Comparison of ENCODE assay signal across 16 cellular contexts in genomic region chr20:63284544-63284949, GRCh38. TPM values are rescaled to one million over a fixed set of nuclear protein-coding genes. Genes with fewer than 3 reads are reported as not detected.
DNase-seq lines count a peak whose midpoint lies in the region; ATAC-seq, FAIRE-seq and TF ChIP-seq lines count a peak whose summit lies in the region.
"Had no signal": no experiment of that assay in that cellular context is flagged by ENCODE, and none has a peak within 500 bp of the region (broad histone marks: within the 10 kb centered on the region; RNA-seq: fewer than 3 reads in every experiment).

No MANE protein-coding gene starts in this region.

- no peak for ATAC-seq in Right ventricle myocardium inferior
- no peak for ATAC-seq in RWPE2 (ENCODE audit: low read depth)
- no peak for ATAC-seq in GM12878
- ATAC-seq in stimulated activated naive B cell treated with anti-CD40 and anti-IgM and Interleukin-4, amounts not matched to agents 10 μg/mL and 1 μg/mL and 100 μg/mL, for 72 hours (replicated peaks) = peak; percentile 33 to 42
- no peak for ATAC-seq in HG02884 (IDR thresholded peaks at IDR 0.05; ENCODE audit: unreplicated experiment)
- ATAC-seq: SK-N-SH treated with all-trans-retinoic acid at 6 μM for 48 hours had no signal

- SMC1A ChIA-PET in GM12878 (lab: Charles Lee; ENCODE audit: uncharacterized antibody, unreplicated experiment) = no interaction called here

- H3K27me3 ChIP-seq in left ventricle myocardium inferior (ENCODE audit: low read depth) = no peaks in the 10 kb centered on the region
- H3K27me3 ChIP-seq in RWPE2 (ENCODE audit: insufficient read depth, poor library complexity, severe bottlenecking) = no peaks in the 10 kb centered on the region
- no peaks in the 10 kb centered on the region for H3K27me3 ChIP-seq in GM12878 (replicated peaks in 1 of 2; ENCODE audit: control insufficient read depth in 2 of 2, insufficient read depth in 2 of 2, low read length in 1 of 2)
- H3K27me3 ChIP-seq in MM.1S (replicated peaks; ENCODE audit: insufficient read depth, low read length) = no peaks in the 10 kb centered on the region

- FAIRE-seq in GM12878 (lab: Jason Lieb, UNC) (no peak), RCC 7860 (lab: Jason Lieb, UNC) (no peak)
- FAIRE-seq: keratinocyte had no signal

- H3K27ac ChIP-seq in left ventricle myocardium inferior (replicated peaks) (no peak overlapping the region), RWPE2 (ENCODE audit: poor library complexity, severe bottlenecking) (no peak overlapping the region), GM12878 (ENCODE audit: control insufficient read depth, insufficient read depth) (no peak overlapping the region), MM.1S (ENCODE audit: low read length) (no peak overlapping the region)

- intact Hi-C loops in Right ventricle myocardium inferior (cut with DNase I) = no loop called here
- intact Hi-C loops in left ventricle myocardium inferior (cut with micrococcal nuclease) = no loop called here
- intact Hi-C loops in GM12878 (cut with micrococcal nuclease; ENCODE audit: unreplicated experiment) = no loop called here

- POLR2A ChIA-PET in GM12878 (lab: Charles Lee) = no interaction called here

- H3K36me3 ChIP-seq in left ventricle myocardium inferior (peaks cover 68% of the 10 kb centered on the region), RWPE2 (ENCODE audit: low read depth) (peaks cover 81% of the 10 kb centered on the region), GM12878 (ENCODE audit: control insufficient read depth in 2 of 2, insufficient read depth in 2 of 2, low read length in 1 of 2) (peaks cover 6 to 19% of the 10 kb centered on the region in 2 experiments), MM.1S (replicated peaks; ENCODE audit: insufficient read depth, low read length) (no peaks in the 10 kb centered on the region)

- no peaks in the 10 kb centered on the region for H3K9me3 ChIP-seq in left ventricle myocardium inferior (replicated peaks)
- H3K9me3 ChIP-seq in RWPE2 (ENCODE audit: severe bottlenecking) = no peaks in the 10 kb centered on the region
- no peaks in the 10 kb centered on the region for H3K9me3 ChIP-seq in GM12878 (replicated peaks; ENCODE audit: control insufficient read depth, insufficient read depth, low read length)
- no peaks in the 10 kb centered on the region for H3K9me3 ChIP-seq in MM.1S (replicated peaks; ENCODE audit: insufficient read depth, low read length)

- peaks cover 26 to 39% of the 10 kb centered on the region in 2 donors for H3K36me3 Mint-ChIP-seq in stimulated activated naive B cell treated with anti-CD40 and anti-IgM and Interleukin-4, amounts not matched to agents 10 μg/mL and 1 μg/mL and 100 μg/mL, for 72 hours

- RAD21 ChIA-PET in GM12878 (lab: Charles Lee; ENCODE audit: unreplicated experiment) = no interaction called here

- H3K4me1 ChIP-seq in left ventricle myocardium inferior (peaks cover 6% of the 10 kb centered on the region), RWPE2 (ENCODE audit: insufficient read depth, poor library complexity, severe bottlenecking) (no peaks in the 10 kb centered on the region), GM12878 (ENCODE audit: control insufficient read depth, insufficient read depth, low read length) (no peaks in the 10 kb centered on the region), MM.1S (ENCODE audit: low read length) (no peaks in the 10 kb centered on the region)

- H4K20me1 ChIP-seq in GM12878 (ENCODE audit: control insufficient read depth, insufficient read depth) = no peaks in the 10 kb centered on the region
- no peaks in the 10 kb centered on the region for H4K20me1 ChIP-seq in MM.1S (ENCODE audit: insufficient read depth, low read length)

- peak; percentile 65 for DNase-seq in Right ventricle myocardium inferior (ENCODE audit: missing footprints)
- DNase-seq in left ventricle myocardium inferior = no peak
- DNase-seq in RWPE2 (ENCODE audit: low spot score) = peak; percentile 84
- DNase-seq in GM12878 (ENCODE audit: low read depth, low spot score) = no peak
- DNase-seq in stimulated activated naive B cell treated with anti-CD40 and anti-IgM and Interleukin-4, amounts not matched to agents 10 μg/mL and 1 μg/mL and 100 μg/mL, for 72 hours = no peak
- DNase-seq in RCC 7860 (ENCODE audit: low spot score) = no peak
- no peak for DNase-seq in MM.1S
- DNase-seq: activated CD4-positive, CD25-positive, alpha-beta regulatory T cell treated with anti-CD3 and anti-CD28 coated beads, Interleukin-2, amount 50 U/mL, for 72 hours; central memory CD4-positive, alpha-beta T cell; glutamatergic neuron; trophoblast cell had no signal

- H3K27ac Mint-ChIP-seq in stimulated activated naive B cell treated with anti-CD40 and anti-IgM and Interleukin-4, amounts not matched to agents 10 μg/mL and 1 μg/mL and 100 μg/mL, for 72 hours = no peak overlapping the region

- H3K4me2 ChIP-seq in GM12878 (ENCODE audit: control insufficient read depth, insufficient read depth) (no peak overlapping the region), MM.1S (ENCODE audit: low read depth, low read length) (no peak overlapping the region)

- no peak overlapping the region for H3K9ac ChIP-seq in GM12878 (ENCODE audit: control insufficient read depth, insufficient read depth, low read length)
- no peak overlapping the region for H3K9ac ChIP-seq in MM.1S (ENCODE audit: low read length)

- CTCF ChIA-PET in GM12878 (lab: Yijun Ruan, JAX) = no interaction called here

- H3K4me3 ChIP-seq in left ventricle myocardium inferior (no peak overlapping the region), RWPE2 (ENCODE audit: severe bottlenecking) (no peak overlapping the region), GM12878 (no peak overlapping the region), MM.1S (ENCODE audit: low read length) (no peak overlapping the region)

- no TSS peak for BruUV-seq in GM12878 (replicated peaks; lab: Mats Ljungman, UMichigan)

- peak overlapping the region; percentile 39 to 74 for H3K4me3 Mint-ChIP-seq in stimulated activated naive B cell treated with anti-CD40 and anti-IgM and Interleukin-4, amounts not matched to agents 10 μg/mL and 1 μg/mL and 100 μg/mL, for 72 hours

- no peaks in the 10 kb centered on the region for H3K9me3 Mint-ChIP-seq in stimulated activated naive B cell treated with anti-CD40 and anti-IgM and Interleukin-4, amounts not matched to agents 10 μg/mL and 1 μg/mL and 100 μg/mL, for 72 hours

- TF ChIP-seq CTCF in left ventricle myocardium inferior (IDR thresholded peaks at IDR 0.05; ENCODE audit: borderline replicate concordance) = no peak
- no peak for TF ChIP-seq CTCF in RWPE2 (IDR thresholded peaks at IDR 0.05; ENCODE audit: poor library complexity, severe bottlenecking)
- no peak for TF ChIP-seq CTCF in GM12878 (IDR thresholded peaks at IDR 0.05 in 2 of 3, conservative IDR thresholded peaks at IDR 0.05 in 1 of 3; ENCODE audit: control insufficient read depth in 2 of 3, extremely low read depth in 1 of 3, insufficient read depth in 1 of 3, low read depth in 3 of 3, low read length in 3 of 3)
- no peak for TF ChIP-seq CTCF in MM.1S (IDR thresholded peaks at IDR 0.05; ENCODE audit: low read length)

- peaks cover 0 to 7% of the 10 kb centered on the region in 2 donors for H3K4me1 Mint-ChIP-seq in stimulated activated naive B cell treated with anti-CD40 and anti-IgM and Interleukin-4, amounts not matched to agents 10 μg/mL and 1 μg/mL and 100 μg/mL, for 72 hours

- H2AFZ ChIP-seq in GM12878 (ENCODE audit: control insufficient read depth, low read depth, low read length) (no peak overlapping the region), MM.1S (ENCODE audit: low read length) (no peak overlapping the region)

- H3F3A ChIP-seq in MM.1S (ENCODE audit: insufficient read depth, low read length) = no peaks in the 10 kb centered on the region

- no peak for TF ChIP-seq RAD21 in GM12878 (IDR thresholded peaks at IDR 0.05; ENCODE audit: insufficient read depth, low read depth, low read length)

- H3K27me3 Mint-ChIP-seq in stimulated activated naive B cell treated with anti-CD40 and anti-IgM and Interleukin-4, amounts not matched to agents 10 μg/mL and 1 μg/mL and 100 μg/mL, for 72 hours = no peaks in the 10 kb centered on the region

- WGBS in GM12878 (ENCODE audit: insufficient coverage, insufficient replicate concordance, low lambda C conversion rate, missing lambda C conversion rate) = 78% methylated on average over 20 of the region's 25 CpGs

- H3K9me2 ChIP-seq in MM.1S (replicated peaks; ENCODE audit: insufficient read depth, low read length) = no peaks in the 10 kb centered on the region

- peak; percentile 44 for TF ChIP-seq POLR2A in GM12878 (IDR thresholded peaks at IDR 0.05; ENCODE audit: low read depth, low read length)

- in situ Hi-C loops in GM12878 (cut with MboI) = no loop called here

- no peak for TF ChIP-seq EP300 in GM12878 (IDR thresholded peaks at IDR 0.05; ENCODE audit: borderline replicate concordance in 1 of 2, control insufficient read depth in 1 of 2, low read depth in 2 of 2, low read length in 2 of 2)

- no peaks in the 10 kb centered on the region for H3K79me2 ChIP-seq in GM12878 (ENCODE audit: control insufficient read depth, insufficient read depth, low read length)
- H3K79me2 ChIP-seq in MM.1S (ENCODE audit: low read length) = no peaks in the 10 kb centered on the region

RNA-seq across cellular contexts. Expression of gene COL20A1, which starts 8.4 kb away (rescaled TPM):
- total RNA-seq in Right ventricle myocardium inferior = not detected
- not detected for total RNA-seq in left ventricle myocardium inferior
- not detected in 2 replicates for total RNA-seq in GM12878 (2013; cell fraction: nucleolus; rRNA removed)
- not detected in 2 replicates for total RNA-seq in GM12878 (2014; rRNA removed)
- not detected in 2 replicates for total RNA-seq in GM12878 (2014; rRNA removed; fragmentation: Illumina TruSeq; extraction: Trizol)
- not detected in 2 replicates for total RNA-seq in GM12878 (2021)
- not detected for polyA plus RNA-seq in GM12878 (2011; ENCODE audit: low read depth)
- polyA plus RNA-seq in GM12878 (2011; rRNA removed) = not detected in 2 replicates
- polyA plus RNA-seq in GM12878 (2011; cell fraction: cytosol; rRNA removed) = not detected in 2 replicates
- polyA plus RNA-seq in GM12878 (2011; cell fraction: nucleus; rRNA removed) = 0.10 and 0.18 TPM in 2 replicates
- polyA plus RNA-seq in GM12878 (2012) = not detected in 2 replicates
- not detected in 2 replicates for polyA plus RNA-seq in GM12878 (2014; fragmentation: Illumina TruSeq; extraction: Trizol)
- polyA plus RNA-seq in GM12878 (2014; fragmentation: Nextera tagmentation; extraction: Ambion mirVana) = not detected
- not detected in 2 replicates for polyA plus RNA-seq in GM12878 (2014; rRNA removed)
- polyA plus RNA-seq in GM12878 (2016; fragmentation: Nextera tagmentation; extraction: Ambion mirVana) = not detected
- polyA minus RNA-seq in GM12878 (2011; rRNA and poly(A)+ RNA removed) = not detected in 2 replicates
- not detected in 2 replicates for polyA minus RNA-seq in GM12878 (2011; cell fraction: cytosol; rRNA and poly(A)+ RNA removed)
- polyA minus RNA-seq in GM12878 (2011; cell fraction: nucleus; rRNA and poly(A)+ RNA removed) = not detected in 2 replicates
- total RNA-seq: epithelial cell of proximal tubule, mononuclear cell had no signal
- polyA plus RNA-seq: keratinocyte had no signal

RNA-seq across cellular contexts. Expression of gene ARFGAP1, which starts 11.9 kb away (rescaled TPM):
- total RNA-seq in Right ventricle myocardium inferior (28.8 TPM), left ventricle myocardium inferior (33.4 TPM), GM12878 (2014; rRNA removed) (32.1 and 40.5 TPM in 2 replicates), GM12878 (2014; rRNA removed; fragmentation: Illumina TruSeq; extraction: Trizol) (15.6 and 16.9 TPM in 2 replicates), GM12878 (2021) (67.4 and 79.9 TPM in 2 replicates)
- total RNA-seq in GM12878 (2013; cell fraction: nucleolus; rRNA removed) = 164 and 192 TPM in 2 replicates
- 31.0 TPM for polyA plus RNA-seq in GM12878 (2011; ENCODE audit: low read depth)
- polyA plus RNA-seq in GM12878 (2011; rRNA removed) (19.2 and 26.1 TPM in 2 replicates), GM12878 (2014; fragmentation: Illumina TruSeq; extraction: Trizol) (6.8 and 15.9 TPM in 2 replicates), GM12878 (2014; fragmentation: Nextera tagmentation; extraction: Ambion mirVana) (1 to 10 TPM in 1 of 2 experiments, under 1 TPM in 1; 0.45 to 1.5 TPM), GM12878 (2014; rRNA removed) (56.4 and 58.9 TPM in 2 replicates), GM12878 (2016; fragmentation: Nextera tagmentation; extraction: Ambion mirVana) (10 to 100 TPM; 35.6 to 36.6 TPM)
- 37.0 and 50.6 TPM in 2 replicates for polyA plus RNA-seq in GM12878 (2011; cell fraction: cytosol; rRNA removed)
- 540 and 583 TPM in 2 replicates for polyA plus RNA-seq in GM12878 (2011; cell fraction: nucleus; rRNA removed)
- polyA plus RNA-seq in GM12878 (2012) = 72.1 and 81.0 TPM in 2 replicates
- 26.0 and 32.3 TPM in 2 replicates for polyA minus RNA-seq in GM12878 (2011; rRNA and poly(A)+ RNA removed)
- 13.7 and 14.7 TPM in 2 replicates for polyA minus RNA-seq in GM12878 (2011; cell fraction: cytosol; rRNA and poly(A)+ RNA removed)
- 64.4 and 75.1 TPM in 2 replicates for polyA minus RNA-seq in GM12878 (2011; cell fraction: nucleus; rRNA and poly(A)+ RNA removed)

RNA-seq across cellular contexts. Expression of gene NKAIN4, which starts 30.3 kb away (rescaled TPM):
- total RNA-seq in Right ventricle myocardium inferior (not detected), left ventricle myocardium inferior (not detected), GM12878 (2014; rRNA removed) (not detected in 2 replicates), GM12878 (2014; rRNA removed; fragmentation: Illumina TruSeq; extraction: Trizol) (not detected in 2 replicates), GM12878 (2021) (not detected in 2 replicates)
- not detected in 2 replicates for total RNA-seq in GM12878 (2013; cell fraction: nucleolus; rRNA removed)
- polyA plus RNA-seq in GM12878 (2011; ENCODE audit: low read depth) = not detected
- polyA plus RNA-seq in GM12878 (2011; rRNA removed) (not detected in 2 replicates), GM12878 (2014; fragmentation: Illumina TruSeq; extraction: Trizol) (not detected in 2 replicates), GM12878 (2014; fragmentation: Nextera tagmentation; extraction: Ambion mirVana) (not detected), GM12878 (2014; rRNA removed) (not detected in 2 replicates), GM12878 (2016; fragmentation: Nextera tagmentation; extraction: Ambion mirVana) (under 1 TPM in 1 of 2 experiments, not detected in 1; 0.11 TPM)
- not detected in 2 replicates for polyA plus RNA-seq in GM12878 (2011; cell fraction: cytosol; rRNA removed)
- polyA plus RNA-seq in GM12878 (2011; cell fraction: nucleus; rRNA removed) = not detected in 2 replicates
- polyA plus RNA-seq in GM12878 (2012) = not detected in 2 replicates
- not detected in 2 replicates for polyA minus RNA-seq in GM12878 (2011; rRNA and poly(A)+ RNA removed)
- not detected in 2 replicates for polyA minus RNA-seq in GM12878 (2011; cell fraction: cytosol; rRNA and poly(A)+ RNA removed)
- polyA minus RNA-seq in GM12878 (2011; cell fraction: nucleus; rRNA and poly(A)+ RNA removed) = not detected in 2 replicates
- total RNA-seq: mononuclear cell had no signal
- polyA plus RNA-seq: keratinocyte had no signal

RNA-seq across cellular contexts. Expression of gene BIRC7, which starts 48.8 kb away (rescaled TPM):
- total RNA-seq in Right ventricle myocardium inferior = not detected
- total RNA-seq in left ventricle myocardium inferior = 0.27 TPM
- total RNA-seq in GM12878 (2013; cell fraction: nucleolus; rRNA removed) = 27.4 and 27.6 TPM in 2 replicates
- total RNA-seq in GM12878 (2014; rRNA removed) = 0.11 TPM in 1 of 2 replicates, not detected in the other
- not detected in 2 replicates for total RNA-seq in GM12878 (2014; rRNA removed; fragmentation: Illumina TruSeq; extraction: Trizol)
- not detected in 2 replicates for total RNA-seq in GM12878 (2021)
- polyA plus RNA-seq in GM12878 (2011; ENCODE audit: low read depth) = 0.29 TPM
- polyA plus RNA-seq in GM12878 (2011; rRNA removed) = 0.26 and 0.31 TPM in 2 replicates
- 0.99 and 1.1 TPM in 2 replicates for polyA plus RNA-seq in GM12878 (2011; cell fraction: cytosol; rRNA removed)
- 4.9 and 10.3 TPM in 2 replicates for polyA plus RNA-seq in GM12878 (2011; cell fraction: nucleus; rRNA removed)
- polyA plus RNA-seq in GM12878 (2012) = 1.2 and 4.0 TPM in 2 replicates
- not detected in 2 replicates for polyA plus RNA-seq in GM12878 (2014; fragmentation: Illumina TruSeq; extraction: Trizol)
- polyA plus RNA-seq in GM12878 (2014; fragmentation: Nextera tagmentation; extraction: Ambion mirVana) = not detected
- 0.08 TPM in 1 of 2 replicates, not detected in the other for polyA plus RNA-seq in GM12878 (2014; rRNA removed)
- polyA plus RNA-seq in GM12878 (2016; fragmentation: Nextera tagmentation; extraction: Ambion mirVana) = not detected
- 0.66 and 1.3 TPM in 2 replicates for polyA minus RNA-seq in GM12878 (2011; rRNA and poly(A)+ RNA removed)
- not detected in 2 replicates for polyA minus RNA-seq in GM12878 (2011; cell fraction: cytosol; rRNA and poly(A)+ RNA removed)
- polyA minus RNA-seq in GM12878 (2011; cell fraction: nucleus; rRNA and poly(A)+ RNA removed) = 1.7 and 2.4 TPM in 2 replicates
- polyA plus RNA-seq: keratinocyte had no signal

Comparison
In these comparisons a context has a peak if more than half of its experiments do, and no peak if none do; other contexts are left out.
1. DNase-seq: peak in Right ventricle myocardium inferior (single experiment) and RWPE2 (single experiment); none in left ventricle myocardium inferior (single experiment), GM12878 (single experiment), stimulated activated naive B cell treated with anti-CD40 and anti-IgM and Interleukin-4, amounts not matched to agents 10 μg/mL and 1 μg/mL and 100 μg/mL, for 72 hours (single experiment), RCC 7860 (single experiment) and MM.1S (single experiment).
2. ATAC-seq: peak in stimulated activated naive B cell treated with anti-CD40 and anti-IgM and Interleukin-4, amounts not matched to agents 10 μg/mL and 1 μg/mL and 100 μg/mL, for 72 hours (2 of 2); none in Right ventricle myocardium inferior (single experiment), RWPE2 (single experiment), GM12878 (single experiment) and HG02884 (single experiment).